ENCODE assay signal across 1 cellular context in the genomic region with DNA sequence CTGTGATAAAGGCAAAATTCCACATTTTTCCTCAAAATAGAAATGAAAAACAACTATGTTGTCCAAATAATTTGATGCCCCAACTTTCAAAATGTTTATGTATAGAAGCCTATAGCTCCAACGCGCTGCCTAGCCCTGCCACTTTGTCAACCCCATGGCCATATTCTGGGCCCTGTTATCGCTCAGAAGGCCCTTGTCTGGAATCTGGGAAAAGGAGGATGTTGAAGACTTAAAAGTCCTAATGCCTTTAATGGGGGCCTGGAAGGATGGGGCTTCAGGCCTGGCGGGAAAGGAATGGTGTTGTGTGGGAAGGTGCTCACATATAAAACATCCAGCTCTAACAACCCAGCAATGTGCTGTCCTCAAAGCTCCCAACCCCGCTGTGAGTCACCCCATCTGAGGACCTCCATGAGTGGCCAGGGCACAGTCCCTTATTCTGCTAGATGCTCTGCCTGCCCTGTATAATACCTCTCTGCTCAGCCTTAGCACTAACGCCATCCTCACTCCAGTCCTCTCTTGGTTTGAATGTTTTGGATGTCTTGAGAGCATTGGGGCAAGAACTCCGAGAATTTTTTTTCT.
TF ChIP-seq lines count a peak whose summit lies in the region.

No MANE protein-coding gene starts in this region.

TF ChIP-seq in WTC11, 78 proteins besides CTCF, POLR2A, EP300 and RAD21 (continued from another document):
- TF ChIP-seq HMGXB4 (CRISPR knock-in tag; IDR thresholded peaks at IDR 0.05) = no peak
- TF ChIP-seq, protein P1, sequence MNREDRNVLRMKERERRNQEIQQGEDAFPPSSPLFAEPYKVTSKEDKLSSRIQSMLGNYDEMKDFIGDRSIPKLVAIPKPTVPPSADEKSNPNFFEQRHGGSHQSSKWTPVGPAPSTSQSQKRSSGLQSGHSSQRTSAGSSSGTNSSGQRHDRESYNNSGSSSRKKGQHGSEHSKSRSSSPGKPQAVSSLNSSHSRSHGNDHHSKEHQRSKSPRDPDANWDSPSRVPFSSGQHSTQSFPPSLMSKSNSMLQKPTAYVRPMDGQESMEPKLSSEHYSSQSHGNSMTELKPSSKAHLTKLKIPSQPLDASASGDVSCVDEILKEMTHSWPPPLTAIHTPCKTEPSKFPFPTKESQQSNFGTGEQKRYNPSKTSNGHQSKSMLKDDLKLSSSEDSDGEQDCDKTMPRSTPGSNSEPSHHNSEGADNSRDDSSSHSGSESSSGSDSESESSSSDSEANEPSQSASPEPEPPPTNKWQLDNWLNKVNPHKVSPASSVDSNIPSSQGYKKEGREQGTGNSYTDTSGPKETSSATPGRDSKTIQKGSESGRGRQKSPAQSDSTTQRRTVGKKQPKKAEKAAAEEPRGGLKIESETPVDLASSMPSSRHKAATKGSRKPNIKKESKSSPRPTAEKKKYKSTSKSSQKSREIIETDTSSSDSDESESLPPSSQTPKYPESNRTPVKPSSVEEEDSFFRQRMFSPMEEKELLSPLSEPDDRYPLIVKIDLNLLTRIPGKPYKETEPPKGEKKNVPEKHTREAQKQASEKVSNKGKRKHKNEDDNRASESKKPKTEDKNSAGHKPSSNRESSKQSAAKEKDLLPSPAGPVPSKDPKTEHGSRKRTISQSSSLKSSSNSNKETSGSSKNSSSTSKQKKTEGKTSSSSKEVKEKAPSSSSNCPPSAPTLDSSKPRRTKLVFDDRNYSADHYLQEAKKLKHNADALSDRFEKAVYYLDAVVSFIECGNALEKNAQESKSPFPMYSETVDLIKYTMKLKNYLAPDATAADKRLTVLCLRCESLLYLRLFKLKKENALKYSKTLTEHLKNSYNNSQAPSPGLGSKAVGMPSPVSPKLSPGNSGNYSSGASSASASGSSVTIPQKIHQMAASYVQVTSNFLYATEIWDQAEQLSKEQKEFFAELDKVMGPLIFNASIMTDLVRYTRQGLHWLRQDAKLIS (CRISPR knock-in tag; IDR thresholded peaks at IDR 0.05; ENCODE audit: borderline replicate concordance) = no peak
- no peak for TF ChIP-seq RELA (CRISPR knock-in tag; IDR thresholded peaks at IDR 0.05; ENCODE audit: borderline replicate concordance)
- no peak for TF ChIP-seq ZNF425 (CRISPR knock-in tag; conservative IDR thresholded peaks at IDR 0.05)
- TF ChIP-seq USF1 (CRISPR knock-in tag; IDR thresholded peaks at IDR 0.05) = no peak
- TF ChIP-seq ZBTB21 (CRISPR knock-in tag; IDR thresholded peaks at IDR 0.05; ENCODE audit: borderline replicate concordance) = no peak
- no peak for TF ChIP-seq ESRRA (CRISPR knock-in tag; IDR thresholded peaks at IDR 0.05; ENCODE audit: borderline replicate concordance)
- TF ChIP-seq ZNF281 (CRISPR knock-in tag; IDR thresholded peaks at IDR 0.05) = no peak
- no peak for TF ChIP-seq ZMAT4 (CRISPR knock-in tag; IDR thresholded peaks at IDR 0.05)
- TF ChIP-seq ZNF263 (CRISPR knock-in tag; IDR thresholded peaks at IDR 0.05; ENCODE audit: low read depth) = no peak
